ENCODE assay signal across 1 cellular context in the genomic region with DNA sequence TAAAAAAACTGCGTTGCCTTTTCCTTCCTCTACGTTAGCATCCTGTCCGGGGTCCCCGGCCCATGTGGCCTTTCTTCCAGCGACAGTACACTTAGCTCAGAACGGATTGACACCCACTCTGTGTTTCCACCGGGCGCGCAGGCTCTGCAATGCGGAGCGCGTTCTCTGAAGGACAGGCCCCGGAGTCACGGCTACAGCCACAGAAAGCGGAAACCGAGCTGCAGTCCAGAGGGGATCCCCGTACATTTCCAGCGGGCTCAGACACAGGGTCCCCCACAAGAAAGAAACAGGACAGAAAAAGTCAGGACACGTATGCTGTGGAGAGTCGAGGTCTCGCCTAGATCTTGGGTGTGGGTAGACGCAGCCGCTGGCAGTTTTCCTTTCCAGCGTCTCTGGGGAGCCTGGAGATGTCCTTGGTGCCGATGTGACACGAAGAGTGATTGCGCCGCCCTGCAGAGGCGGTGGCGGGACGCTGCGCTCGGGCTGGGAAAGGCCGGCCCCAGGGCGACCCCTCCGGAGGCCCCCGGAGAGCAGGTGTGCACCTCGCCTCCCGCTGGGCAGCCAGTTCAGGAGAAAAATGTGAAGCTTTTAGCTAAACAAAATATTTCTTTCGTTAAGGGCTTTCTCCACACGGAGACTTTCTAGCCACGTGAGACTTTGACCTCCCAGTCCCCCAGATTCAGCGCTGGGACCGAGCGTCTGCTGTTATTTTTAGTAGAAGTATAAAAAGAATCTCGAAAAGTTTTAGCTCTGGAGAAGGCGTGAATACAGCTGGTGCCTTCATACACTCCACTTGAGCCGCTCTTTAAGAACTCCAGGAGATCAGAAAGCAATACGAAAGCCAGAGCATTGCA.
TF ChIP-seq lines count a peak whose summit lies in the region.

No MANE protein-coding gene starts in this region.

TF ChIP-seq in A549, 52 proteins besides CTCF, POLR2A, EP300 and RAD21 (continued from another document):
- TF ChIP-seq, protein P1, sequence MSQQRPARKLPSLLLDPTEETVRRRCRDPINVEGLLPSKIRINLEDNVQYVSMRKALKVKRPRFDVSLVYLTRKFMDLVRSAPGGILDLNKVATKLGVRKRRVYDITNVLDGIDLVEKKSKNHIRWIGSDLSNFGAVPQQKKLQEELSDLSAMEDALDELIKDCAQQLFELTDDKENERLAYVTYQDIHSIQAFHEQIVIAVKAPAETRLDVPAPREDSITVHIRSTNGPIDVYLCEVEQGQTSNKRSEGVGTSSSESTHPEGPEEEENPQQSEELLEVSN (IDR thresholded peaks at IDR 0.05; ENCODE audit: borderline replicate concordance, low read depth): 0 out of 2 replicates have a peak, but pooled peaks have one; percentile 8
TF ChIP-seq in A549: peak in this region for 1.
